Comparison of ENCODE assay signal across 11 cellular contexts in genomic region chr1:197675475-197676324, GRCh38.
A peak's percentile ranks its signal among the peaks of the same experiment; 100 is the strongest.
DNase-seq lines count a peak whose midpoint lies in the region; ATAC-seq and TF ChIP-seq lines count a peak whose summit lies in the region.
"Had no signal": no experiment of that assay in that cellular context is flagged by ENCODE, and none has a peak within 500 bp of the region (broad histone marks: within the 10 kb centered on the region; RNA-seq: fewer than 3 reads in every experiment).

No MANE protein-coding gene starts in this region.

- ATAC-seq in HG03342 (IDR thresholded peaks at IDR 0.05; ENCODE audit: unreplicated experiment), result no peak

- CTCF ChIA-PET in RWPE1 (lab: Yijun Ruan, JAX), result interaction anchor here (0.6 kb wide), 2 partner anchors 235 to 352 kb away, joined by 5 to 6 read pairs; no protein-coding TSS in a partner anchor

- H3K4me3 ChIP-seq in skeletal muscle satellite cell (ENCODE audit: low read length), result peak overlapping the region; percentile 29
- H3K4me3 ChIP-seq: thyroid gland had no signal

- H3K4me2 ChIP-seq in skeletal muscle satellite cell (ENCODE audit: low read length), result peak overlapping the region; percentile 65

- H3K4me3 Mint-ChIP-seq in HFFc6 (peak overlapping the region; percentile 85), glutamatergic neuron (ENCODE audit: unreplicated experiment) (peak overlapping the region; percentile 80)
- H3K4me3 Mint-ChIP-seq: activated naive CD8-positive, alpha-beta T cell treated with anti-CD3 and anti-CD28 coated beads, Interleukin-2, amount 10 ng/mL, durations not matched to agents 7 days and 5 days; neural crest cell had no signal

- H3K27me3 Mint-ChIP-seq in HFFc6 (ENCODE audit: insufficient read depth) (no peaks in the 10 kb centered on the region; the same call in 1 of the 2 replicates), glutamatergic neuron (ENCODE audit: unreplicated experiment) (peaks cover 4% of the 10 kb centered on the region)
- H3K27me3 Mint-ChIP-seq: activated naive CD8-positive, alpha-beta T cell treated with anti-CD3 and anti-CD28 coated beads, Interleukin-2, amount 10 ng/mL, durations not matched to agents 7 days and 5 days had no signal

- H3K9me3 Mint-ChIP-seq in HFFc6 (no peaks in the 10 kb centered on the region), glutamatergic neuron (ENCODE audit: unreplicated experiment) (peaks cover 6% of the 10 kb centered on the region)
- H3K9me3 Mint-ChIP-seq: activated naive CD8-positive, alpha-beta T cell treated with anti-CD3 and anti-CD28 coated beads, Interleukin-2, amount 10 ng/mL, durations not matched to agents 7 days and 5 days; neural crest cell had no signal

- TF ChIP-seq CTCF in HFFc6 (IDR thresholded peaks at IDR 0.05), result no peak
- no peak for TF ChIP-seq CTCF in RWPE1 (conservative IDR thresholded peaks at IDR 0.05; ENCODE audit: low read depth)
- TF ChIP-seq CTCF in glutamatergic neuron (IDR thresholded peaks at IDR 0.05; ENCODE audit: partially characterized antibody, unreplicated experiment), result no peak

- H3K36me3 Mint-ChIP-seq in HFFc6 (ENCODE audit: low read depth) (no peaks in the 10 kb centered on the region), glutamatergic neuron (ENCODE audit: unreplicated experiment) (no peaks in the 10 kb centered on the region)

- H3K27ac Mint-ChIP-seq in HFFc6 (peak overlapping the region; percentile 69), glutamatergic neuron (ENCODE audit: unreplicated experiment) (peak overlapping the region; percentile 95)
- H3K27ac Mint-ChIP-seq: activated naive CD8-positive, alpha-beta T cell treated with anti-CD3 and anti-CD28 coated beads, Interleukin-2, amount 10 ng/mL, durations not matched to agents 7 days and 5 days had no signal

- H3K4me1 ChIP-seq in skeletal muscle satellite cell (ENCODE audit: control insufficient read depth, insufficient read depth, low read length), result no peaks in the 10 kb centered on the region
- H3K4me1 ChIP-seq: thyroid gland had no signal

- H3K27me3 ChIP-seq in skeletal muscle satellite cell (ENCODE audit: control insufficient read depth, insufficient read depth, low read length), result no peaks in the 10 kb centered on the region
- H3K27me3 ChIP-seq: thyroid gland had no signal

- no peak for DNase-seq in HFFc6
- peak; percentile 31 for DNase-seq in RWPE1 (ENCODE audit: low spot score)
- DNase-seq in glutamatergic neuron, result peak; percentile 42
- DNase-seq in NCI-H1092 (lab: John Stamatoyannopoulos, UW), result no peak
- DNase-seq in SK-N-DZ (ENCODE audit: low spot score), result no peak
- no peak for DNase-seq in HuH-7.5 (ENCODE audit: low spot score)
- DNase-seq: activated naive CD8-positive, alpha-beta T cell treated with anti-CD3 and anti-CD28 coated beads, Interleukin-2, amount 10 ng/mL, durations not matched to agents 7 days and 5 days had no signal

- H3K36me3 ChIP-seq in skeletal muscle satellite cell (ENCODE audit: insufficient read depth, low read length), result no peaks in the 10 kb centered on the region
- H3K36me3 ChIP-seq: thyroid gland had no signal

- POLR2A ChIA-PET in RWPE1 (lab: Yijun Ruan, JAX; ENCODE audit: low non-redundant PET), result no interaction called here

- no peaks in the 10 kb centered on the region for H3K9me3 ChIP-seq in skeletal muscle satellite cell (replicated peaks; ENCODE audit: low read length)
- H3K9me3 ChIP-seq: thyroid gland had no signal

- H3K9ac ChIP-seq in skeletal muscle satellite cell (ENCODE audit: low read depth, low read length), result no peak overlapping the region

- H3K4me1 Mint-ChIP-seq in HFFc6 (ENCODE audit: low read depth), result peaks cover 29% of the 10 kb centered on the region
- peaks cover 52% of the 10 kb centered on the region for H3K4me1 Mint-ChIP-seq in glutamatergic neuron (ENCODE audit: low read depth, unreplicated experiment)
- H3K4me1 Mint-ChIP-seq: activated naive CD8-positive, alpha-beta T cell treated with anti-CD3 and anti-CD28 coated beads, Interleukin-2, amount 10 ng/mL, durations not matched to agents 7 days and 5 days had no signal

- H3K27ac ChIP-seq in RWPE1, result no peak overlapping the region
- H3K27ac ChIP-seq: thyroid gland had no signal

Comparison
In these comparisons a context has a peak if more than half of its experiments do, and no peak if none do; other contexts are left out.
1. DNase-seq: peak in RWPE1 (single experiment) and glutamatergic neuron (single experiment); none in HFFc6 (single experiment), NCI-H1092 (single experiment), SK-N-DZ (single experiment) and HuH-7.5 (single experiment).